In the genomic region with DNA sequence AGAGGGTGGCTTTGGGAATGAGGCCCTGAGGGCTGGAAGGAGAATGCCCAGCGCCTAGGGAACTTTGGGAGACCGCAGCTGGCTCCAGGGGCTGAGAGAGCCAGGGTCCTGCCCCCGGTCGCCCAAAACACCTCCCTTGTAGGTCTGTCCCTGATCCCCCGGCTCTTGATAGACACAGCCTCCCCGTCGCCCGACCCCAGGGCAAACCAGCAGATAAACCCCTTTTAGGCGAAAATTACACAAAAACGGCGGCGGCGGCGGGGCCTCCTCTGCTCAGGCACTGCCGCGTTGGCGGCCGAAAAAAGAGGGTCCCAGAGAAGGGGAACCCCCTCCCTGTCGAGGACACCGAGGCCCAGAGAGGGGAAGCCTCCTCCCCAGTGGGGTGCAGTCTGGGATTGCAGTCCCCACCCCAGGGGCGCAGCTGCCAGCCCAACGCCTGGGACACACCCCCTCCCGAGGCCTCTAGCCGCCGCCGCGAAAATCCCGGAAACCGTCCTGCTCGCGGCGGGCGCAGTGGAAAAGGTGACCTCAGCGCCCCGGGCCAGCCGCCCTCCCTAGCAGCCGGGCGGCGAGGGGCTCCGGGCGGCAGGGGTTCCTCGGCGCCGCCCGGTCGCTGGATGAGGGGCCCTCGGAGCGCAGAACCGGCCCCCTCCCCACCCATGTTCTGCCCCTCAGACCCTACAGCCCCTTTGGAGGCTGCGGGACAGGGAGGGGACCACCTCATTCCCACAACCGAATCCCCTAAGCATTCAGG, we compare ENCODE assay signal across 12 cellular contexts. TPM values are rescaled to one million over a fixed set of nuclear protein-coding genes. Genes with fewer than 3 reads are reported as not detected.
DNase-seq lines count a peak whose midpoint lies in the region; ATAC-seq and TF ChIP-seq lines count a peak whose summit lies in the region.
"Had no signal": no experiment of that assay in that cellular context is flagged by ENCODE, and none has a peak within 500 bp of the region (broad histone marks: within the 10 kb centered on the region; RNA-seq: fewer than 3 reads in every experiment).

No MANE protein-coding gene starts in this region.

- POLR2A ChIA-PET in OCI-LY7 (lab: Charles Lee): no interaction called here

- H3K27ac Mint-ChIP-seq in activated naive CD8-positive, alpha-beta T cell treated with anti-CD3 and anti-CD28 coated beads for 36 hours: no peak overlapping the region
- H3K27ac Mint-ChIP-seq: activated naive CD4-positive, alpha-beta T cell treated with anti-CD3 and anti-CD28 coated beads, Interleukin-2, amount 10 ng/mL, durations not matched to agents 7 days and 5 days had no signal

- H3K79me2 ChIP-seq in OCI-LY7 (ENCODE audit: insufficient read depth, low read depth, low read length): no peaks in the 10 kb centered on the region

- intact Hi-C loops in left ventricle myocardium inferior (cut with micrococcal nuclease) (no loop called here), cardiac septum (cut with DNase I) (no loop called here), OCI-LY7 (cut with micrococcal nuclease; ENCODE audit: unreplicated experiment) (no loop called here)

- H3K36me3 ChIP-seq in left ventricle myocardium inferior (no peaks in the 10 kb centered on the region), mucosa of rectum (ENCODE audit: control insufficient read depth in 2 of 2, insufficient read depth in 2 of 2, low read length in 2 of 2) (no peaks in the 10 kb centered on the region), OCI-LY7 (ENCODE audit: insufficient read depth, low read length) (no peaks in the 10 kb centered on the region)
- H3K36me3 ChIP-seq: pancreas, SJCRH30 had no signal

- H3K4me1 ChIP-seq in left ventricle myocardium inferior (peaks cover 59% of the 10 kb centered on the region), mucosa of rectum (ENCODE audit: control insufficient read depth in 2 of 2, insufficient read depth in 2 of 2, low read length in 2 of 2) (peaks cover 8 to 14% of the 10 kb centered on the region in 2 donors), OCI-LY7 (ENCODE audit: insufficient read depth, low read length, poor library complexity, severe bottlenecking) (no peaks in the 10 kb centered on the region)
- H3K4me1 ChIP-seq: SJCRH30 had no signal

- peaks cover 33% of the 10 kb centered on the region for H3K4me1 Mint-ChIP-seq in activated naive CD8-positive, alpha-beta T cell treated with anti-CD3 and anti-CD28 coated beads for 36 hours

- H3K4me2 ChIP-seq in OCI-LY7 (ENCODE audit: low read length): no peak overlapping the region

- no peaks in the 10 kb centered on the region for H3K9me2 ChIP-seq in OCI-LY7 (ENCODE audit: insufficient read depth, low read length)

- ATAC-seq in GM21717 (IDR thresholded peaks at IDR 0.05; ENCODE audit: unreplicated experiment): no peak

- H3K9me3 ChIP-seq in left ventricle myocardium inferior (replicated peaks) (no peaks in the 10 kb centered on the region), mucosa of rectum (ENCODE audit: control insufficient read depth in 2 of 2, low read length in 2 of 2) (no peaks in the 10 kb centered on the region), OCI-LY7 (ENCODE audit: low read length) (no peaks in the 10 kb centered on the region)
- H3K9me3 ChIP-seq: pancreas, SJCRH30 had no signal

- in situ Hi-C loops in ACHN (cut with HindIII; ENCODE audit: low pct_ligation_motif_present, low pct_unique_long_range_greater_than_20kb, low sequenced_read_pairs): no loop called here

- H3K27me3 ChIP-seq in left ventricle myocardium inferior (ENCODE audit: low read depth) (peaks cover 91% of the 10 kb centered on the region), mucosa of rectum (ENCODE audit: control insufficient read depth in 2 of 2, insufficient read depth in 2 of 2, low read length in 2 of 2) (peaks cover 70 to 78% of the 10 kb centered on the region in 2 donors)
- H3K27me3 ChIP-seq: SJCRH30 had no signal

- no peak overlapping the region for H3K9ac ChIP-seq in mucosa of rectum (ENCODE audit: low read depth in 1 of 2, low read length in 2 of 2)

- H3K4me3 ChIP-seq in left ventricle myocardium inferior (peak overlapping the region; percentile 51), mucosa of rectum (ENCODE audit: low read length in 2 of 2) (peak overlapping the region; percentile 18 to 41), OCI-LY7 (ENCODE audit: low read depth, low read length, poor library complexity, severe bottlenecking) (no peak overlapping the region)
- H3K4me3 ChIP-seq: SJCRH30 had no signal

- H4K20me1 ChIP-seq in OCI-LY7 (ENCODE audit: insufficient read depth, low read length): no peaks in the 10 kb centered on the region

- peak overlapping the region; percentile 51 for H3K4me3 Mint-ChIP-seq in activated naive CD8-positive, alpha-beta T cell treated with anti-CD3 and anti-CD28 coated beads for 36 hours

- BruUV-seq in OCI-LY7 (replicated peaks; lab: Mats Ljungman, UMichigan): no TSS peak

- CTCF ChIA-PET in OCI-LY7 (lab: Charles Lee; ENCODE audit: unreplicated experiment): no interaction called here

- H3K36me3 Mint-ChIP-seq in activated naive CD8-positive, alpha-beta T cell treated with anti-CD3 and anti-CD28 coated beads for 36 hours: peaks cover 8% of the 10 kb centered on the region

- H3K27ac ChIP-seq in left ventricle myocardium inferior (replicated peaks) (no peak overlapping the region), mucosa of rectum (ENCODE audit: low read depth in 2 of 2, low read length in 2 of 2) (no peak overlapping the region), OCI-LY7 (ENCODE audit: low read depth, low read length, poor library complexity, severe bottlenecking) (no peak overlapping the region)
- H3K27ac ChIP-seq: pancreas, SJCRH30 had no signal

- peaks cover 85% of the 10 kb centered on the region for H3K27me3 Mint-ChIP-seq in activated naive CD8-positive, alpha-beta T cell treated with anti-CD3 and anti-CD28 coated beads for 36 hours

- DNase-seq in left ventricle myocardium inferior (no peak), cardiac septum (ENCODE audit: low spot score) (no peak), ACHN (no peak), NCI-H510A (lab: John Stamatoyannopoulos, UW) (no peak), OCI-LY7 (ENCODE audit: low spot score) (no peak)
- peak; percentile 58 for DNase-seq in activated naive CD8-positive, alpha-beta T cell treated with anti-CD3 and anti-CD28 coated beads for 36 hours
- DNase-seq: activated naive CD4-positive, alpha-beta T cell treated with anti-CD3 and anti-CD28 coated beads, Interleukin-2, amount 10 ng/mL, durations not matched to agents 7 days and 5 days; NCI-H1092 treated with DMSO at 0.1 percent for 48 hours; SJCRH30 had no signal

- TF ChIP-seq CTCF in left ventricle myocardium inferior (IDR thresholded peaks at IDR 0.05; ENCODE audit: borderline replicate concordance): no peak
- no peak for TF ChIP-seq CTCF in OCI-LY7 (conservative IDR thresholded peaks at IDR 0.05; ENCODE audit: low read length)

- no peaks in the 10 kb centered on the region for H3K9me3 Mint-ChIP-seq in activated naive CD8-positive, alpha-beta T cell treated with anti-CD3 and anti-CD28 coated beads for 36 hours
- H3K9me3 Mint-ChIP-seq: activated naive CD4-positive, alpha-beta T cell treated with anti-CD3 and anti-CD28 coated beads, Interleukin-2, amount 10 ng/mL, durations not matched to agents 7 days and 5 days had no signal

- H2AFZ ChIP-seq in OCI-LY7 (ENCODE audit: low read length): no peak overlapping the region

RNA-seq across cellular contexts. Expression of gene BARX1, which starts 3.1 kb away (rescaled TPM):
- total RNA-seq in left ventricle myocardium inferior (not detected), cardiac septum (0.19 TPM), OCI-LY7 (2022) (not detected in 2 replicates)
- 1 to 10 TPM; 2.9 to 3.8 TPM for total RNA-seq in activated naive CD8-positive, alpha-beta T cell treated with anti-CD3 and anti-CD28 coated beads for 36 hours
- total RNA-seq in OCI-LY7 (2014; rRNA removed; shearing (Covaris generic)): not detected in 2 replicates
- total RNA-seq: SJCRH30 had no signal
